ENCODE assay signal across 27 cellular contexts in the genomic region with DNA sequence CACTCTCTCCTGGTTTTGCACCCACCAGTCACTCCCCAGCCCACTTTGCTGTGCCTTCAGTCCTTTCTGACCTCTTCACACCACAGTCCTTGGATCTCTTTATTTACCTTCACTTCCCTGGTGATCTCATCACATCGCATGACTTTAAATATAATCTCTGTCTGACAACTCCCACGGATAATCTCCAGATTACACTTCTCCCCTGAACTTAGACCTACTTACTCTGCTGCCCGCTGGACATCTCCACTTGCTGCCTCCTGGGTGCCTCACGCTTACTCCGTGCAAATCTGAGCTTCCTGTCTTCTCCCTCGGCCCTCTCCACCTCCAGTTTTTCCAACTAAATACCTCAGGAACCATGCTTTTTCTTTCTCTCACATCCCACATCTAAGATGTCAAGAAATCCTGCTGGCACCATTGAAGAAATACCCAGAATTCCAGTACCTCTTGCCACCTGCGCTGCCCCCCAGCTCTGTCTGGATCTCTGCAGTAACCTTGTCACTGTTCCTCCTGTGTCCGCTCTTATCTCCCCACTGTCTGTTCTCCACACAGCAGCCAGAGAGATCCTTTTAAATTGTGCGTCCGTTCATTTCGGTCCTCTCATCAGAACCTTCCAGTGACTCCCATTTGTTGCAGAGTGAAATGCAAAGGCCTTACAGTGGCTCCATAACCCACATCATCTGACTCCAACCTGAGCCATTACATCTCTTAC. TPM values are rescaled to one million over a fixed set of nuclear protein-coding genes. Genes with fewer than 3 reads are reported as not detected.
A peak's percentile ranks its signal among the peaks of the same experiment; 100 is the strongest.
DNase-seq lines count a peak whose midpoint lies in the region; ATAC-seq and TF ChIP-seq lines count a peak whose summit lies in the region.
"Had no signal": no experiment of that assay in that cellular context is flagged by ENCODE, and none has a peak within 500 bp of the region (broad histone marks: within the 10 kb centered on the region; RNA-seq: fewer than 3 reads in every experiment).

No MANE protein-coding gene starts in this region.

- 66 to 69% (median 67%) methylated on average over 11 of the region's 11 CpGs for WGBS in heart left ventricle, 4 donors

- peak; percentile 30 to 48 (median 46) for ATAC-seq in heart left ventricle
- no peak for ATAC-seq in activated naive CD8-positive, alpha-beta T cell treated with anti-CD3 and anti-CD28 coated beads, Interleukin-2, amount 50 U/mL, for 24 hours
- ATAC-seq in stimulated activated naive CD8-positive, alpha-beta T cell treated with anti-CD3 and anti-CD28 coated beads, Interleukin-15, amount 100 ng/mL, for 72 hours: no peak
- ATAC-seq: HCT116; Panc1; stimulated activated memory B cell treated with anti-CD40 and anti-IgM and Interleukin-4, amounts not matched to agents 10 μg/mL and 1 μg/mL and 100 μg/mL, for 72 hours had no signal

- H3K27ac Mint-ChIP-seq in activated naive CD8-positive, alpha-beta T cell treated with anti-CD3 and anti-CD28 coated beads, Interleukin-2, amount 50 U/mL, for 24 hours: peak overlapping the region; percentile 61
- H3K27ac Mint-ChIP-seq in stimulated activated naive CD8-positive, alpha-beta T cell treated with anti-CD3 and anti-CD28 coated beads, Interleukin-15, amount 100 ng/mL, for 72 hours: peak overlapping the region; percentile 48 to 87
- H3K27ac Mint-ChIP-seq: activated B cell treated with CpG ODN at 0.5 μM for 24 hours; IgD-negative memory B cell; stimulated activated memory B cell treated with anti-CD40 and anti-IgM and Interleukin-4, amounts not matched to agents 10 μg/mL and 1 μg/mL and 100 μg/mL, for 72 hours had no signal

- H3K4me1 ChIP-seq in heart left ventricle (peaks cover 0 to 5% (median 0%) of the 10 kb centered on the region in 12 donors), left ventricle myocardium inferior (peaks cover 18% of the 10 kb centered on the region), breast epithelium (no peaks in the 10 kb centered on the region)

- H3K9me3 Mint-ChIP-seq in activated naive CD8-positive, alpha-beta T cell treated with anti-CD3 and anti-CD28 coated beads, Interleukin-2, amount 50 U/mL, for 24 hours: no peaks in the 10 kb centered on the region
- H3K9me3 Mint-ChIP-seq in stimulated activated naive CD8-positive, alpha-beta T cell treated with anti-CD3 and anti-CD28 coated beads, Interleukin-15, amount 100 ng/mL, for 72 hours: no peaks in the 10 kb centered on the region
- H3K9me3 Mint-ChIP-seq: activated B cell treated with CpG ODN at 0.5 μM for 24 hours; IgD-negative memory B cell; stimulated activated memory B cell treated with anti-CD40 and anti-IgM and Interleukin-4, amounts not matched to agents 10 μg/mL and 1 μg/mL and 100 μg/mL, for 72 hours had no signal

- TF ChIP-seq POLR2A in heart left ventricle (IDR thresholded peaks at IDR 0.05) (no peak), breast epithelium (IDR thresholded peaks at IDR 0.05) (no peak)

- H3K27ac ChIP-seq in heart left ventricle: no peak overlapping the region
- H3K27ac ChIP-seq in left ventricle myocardium inferior (replicated peaks): no peak overlapping the region
- no peak overlapping the region for H3K27ac ChIP-seq in breast epithelium
- H3K27ac ChIP-seq: 22Rv1, neutrophil, SJSA1, thoracic aorta had no signal

- peaks cover 87% of the 10 kb centered on the region for H3K4me1 Mint-ChIP-seq in activated naive CD8-positive, alpha-beta T cell treated with anti-CD3 and anti-CD28 coated beads, Interleukin-2, amount 50 U/mL, for 24 hours
- H3K4me1 Mint-ChIP-seq in stimulated activated naive CD8-positive, alpha-beta T cell treated with anti-CD3 and anti-CD28 coated beads, Interleukin-15, amount 100 ng/mL, for 72 hours: peaks cover 87% of the 10 kb centered on the region

- peak overlapping the region; percentile 17 for H3K4me3 Mint-ChIP-seq in activated naive CD8-positive, alpha-beta T cell treated with anti-CD3 and anti-CD28 coated beads, Interleukin-2, amount 50 U/mL, for 24 hours
- H3K4me3 Mint-ChIP-seq in stimulated activated naive CD8-positive, alpha-beta T cell treated with anti-CD3 and anti-CD28 coated beads, Interleukin-15, amount 100 ng/mL, for 72 hours: peak overlapping the region; percentile 56 to 63
- H3K4me3 Mint-ChIP-seq: activated B cell treated with CpG ODN at 0.5 μM for 24 hours; stimulated activated memory B cell treated with anti-CD40 and anti-IgM and Interleukin-4, amounts not matched to agents 10 μg/mL and 1 μg/mL and 100 μg/mL, for 72 hours had no signal

- peaks cover 0 to 67% (median 22%) of the 10 kb centered on the region in 9 donors for H3K36me3 ChIP-seq in heart left ventricle
- H3K36me3 ChIP-seq in left ventricle myocardium inferior: peaks cover 26% of the 10 kb centered on the region
- H3K36me3 ChIP-seq in breast epithelium: no peaks in the 10 kb centered on the region

- no peaks in the 10 kb centered on the region for H3K27me3 Mint-ChIP-seq in activated naive CD8-positive, alpha-beta T cell treated with anti-CD3 and anti-CD28 coated beads, Interleukin-2, amount 50 U/mL, for 24 hours
- H3K27me3 Mint-ChIP-seq in stimulated activated naive CD8-positive, alpha-beta T cell treated with anti-CD3 and anti-CD28 coated beads, Interleukin-15, amount 100 ng/mL, for 72 hours: no peaks in the 10 kb centered on the region
- H3K27me3 Mint-ChIP-seq: activated B cell treated with CpG ODN at 0.5 μM for 24 hours; IgD-negative memory B cell; stimulated activated memory B cell treated with anti-CD40 and anti-IgM and Interleukin-4, amounts not matched to agents 10 μg/mL and 1 μg/mL and 100 μg/mL, for 72 hours had no signal

- no peak for TF ChIP-seq CTCF in heart left ventricle (IDR thresholded peaks at IDR 0.05)
- TF ChIP-seq CTCF in left ventricle myocardium inferior (IDR thresholded peaks at IDR 0.05; ENCODE audit: borderline replicate concordance): no peak
- no peak for TF ChIP-seq CTCF in breast epithelium (IDR thresholded peaks at IDR 0.05)

- DNase-seq in NCI-H82 (lab: John Stamatoyannopoulos, UW) (peak; percentile 8), NCI-H82 treated with DMSO at 0.1 percent for 48 hours (lab: John Stamatoyannopoulos, UW; ENCODE audit: unreplicated experiment) (no peak), heart left ventricle (no peak), left ventricle myocardium inferior (no peak), D341Med (ENCODE audit: low spot score) (no peak), breast epithelium (ENCODE audit: low spot score in 2 of 2) (no peak)
- DNase-seq in activated naive CD8-positive, alpha-beta T cell treated with anti-CD3 and anti-CD28 coated beads, Interleukin-2, amount 50 U/mL, for 24 hours: no peak
- DNase-seq in stimulated activated naive CD8-positive, alpha-beta T cell treated with anti-CD3 and anti-CD28 coated beads, Interleukin-15, amount 100 ng/mL, for 72 hours: no peak
- DNase-seq: activated B cell treated with CpG ODN at 0.5 μM for 24 hours; activated gamma-delta T cell; COR-L47; effector CD4-positive, alpha-beta T cell; foreskin melanocyte; hippocampal formation; NCI-H1417 had no signal

- intact Hi-C loops in heart left ventricle (cut with DNase I): no loop called here
- intact Hi-C loops in left ventricle myocardium inferior (cut with micrococcal nuclease): no loop called here
- intact Hi-C loops in breast epithelium (cut with DNase I; ENCODE audit: low total_unique reads): no loop called here

- H3K4me3 ChIP-seq in heart left ventricle (no peak overlapping the region), left ventricle myocardium inferior (no peak overlapping the region), breast epithelium (no peak overlapping the region)
- H3K4me3 ChIP-seq: SJSA1, smooth muscle cell, thoracic aorta had no signal

- H3K27me3 ChIP-seq in heart left ventricle: no peaks in the 10 kb centered on the region
- H3K27me3 ChIP-seq in left ventricle myocardium inferior (ENCODE audit: low read depth): no peaks in the 10 kb centered on the region
- H3K27me3 ChIP-seq in breast epithelium: no peaks in the 10 kb centered on the region
- H3K27me3 ChIP-seq: neutrophil, SJSA1 had no signal

- peaks cover 86% of the 10 kb centered on the region for H3K36me3 Mint-ChIP-seq in activated naive CD8-positive, alpha-beta T cell treated with anti-CD3 and anti-CD28 coated beads, Interleukin-2, amount 50 U/mL, for 24 hours (ENCODE audit: low read depth)

- H3K9me3 ChIP-seq in heart left ventricle: no peaks in the 10 kb centered on the region
- H3K9me3 ChIP-seq in left ventricle myocardium inferior (replicated peaks): no peaks in the 10 kb centered on the region
- no peaks in the 10 kb centered on the region for H3K9me3 ChIP-seq in breast epithelium
- H3K9me3 ChIP-seq: neutrophil, SJSA1, thoracic aorta had no signal

RNA-seq across cellular contexts. Expression of gene SFXN1, which starts 9.3 kb away (rescaled TPM):
- 10 to 100 TPM; 27.2 to 42.9 (median 32.5) TPM for total RNA-seq in heart left ventricle
- polyA plus RNA-seq in heart left ventricle: 10 to 100 TPM; 13.8 to 34.0 TPM
- 37.2 TPM for total RNA-seq in left ventricle myocardium inferior
- total RNA-seq in breast epithelium: 10 to 100 TPM; 16.6 to 30.5 (median 20.9) TPM

RNA-seq across cellular contexts. Expression of gene DRD1, which starts 43.7 kb away (rescaled TPM):
- total RNA-seq in heart left ventricle (under 1 TPM in 3 of 9 donors, not detected in 6; 0.07 to 0.11 (median 0.10) TPM), left ventricle myocardium inferior (not detected), breast epithelium (under 1 TPM in 2 of 3 donors, not detected in 1; under 0.01 to 0.33 TPM)
- not detected for polyA plus RNA-seq in heart left ventricle
- total RNA-seq: activated B cell treated with CpG ODN at 0.5 μM for 24 hours, MCF 10A, NCI-H460, pulmonary artery endothelial cell had no signal
- polyA plus RNA-seq: IgD-negative memory B cell had no signal

Comparison
In these comparisons a context has a peak if more than half of its experiments do, and no peak if none do; other contexts are left out.
1. ATAC-seq: peak in heart left ventricle (4 of 4); none in activated naive CD8-positive, alpha-beta T cell treated with anti-CD3 and anti-CD28 coated beads, Interleukin-2, amount 50 U/mL, for 24 hours (single experiment) and stimulated activated naive CD8-positive, alpha-beta T cell treated with anti-CD3 and anti-CD28 coated beads, Interleukin-15, amount 100 ng/mL, for 72 hours (single experiment).